ENCODE assay signal across 16 cellular contexts in genomic region chr17:75064867-75065561, GRCh38. TPM values are rescaled to one million over a fixed set of nuclear protein-coding genes. Genes with fewer than 3 reads are reported as not detected.
A peak's percentile ranks its signal among the peaks of the same experiment; 100 is the strongest.
DNase-seq lines count a peak whose midpoint lies in the region; ATAC-seq, FAIRE-seq and TF ChIP-seq lines count a peak whose summit lies in the region.
"Had no signal": no experiment of that assay in that cellular context is flagged by ENCODE, and none has a peak within 500 bp of the region (broad histone marks: within the 10 kb centered on the region; RNA-seq: fewer than 3 reads in every experiment).

No MANE protein-coding gene starts in this region.

- peaks cover 20% of the 10 kb centered on the region for H3K4me1 Mint-ChIP-seq in HFFc6 (ENCODE audit: low read depth)
- peaks cover 19% of the 10 kb centered on the region for H3K4me1 Mint-ChIP-seq in activated T-helper 17 cell treated with anti-CD3 and anti-CD28 coated beads, Interleukin-2, amount 50 U/mL, for 72 hours

- H3K9me3 Mint-ChIP-seq in HFFc6, result no peaks in the 10 kb centered on the region
- H3K9me3 Mint-ChIP-seq in activated T-helper 17 cell treated with anti-CD3 and anti-CD28 coated beads, Interleukin-2, amount 50 U/mL, for 72 hours, result no peaks in the 10 kb centered on the region

- no peak for DNase-seq in DND-41
- DNase-seq in HFFc6, result no peak
- no peak for DNase-seq in H4 (ENCODE audit: low spot score)
- no peak for DNase-seq in GM12891 (ENCODE audit: insufficient read length, low spot score)
- DNase-seq: activated gamma-delta T cell treated with Interleukin-2 at 50 U/mL for 16 hours, COR-L47, mucosa of descending colon, NCI-H1436 treated with DMSO at 0.1 percent for 48 hours, NCI-H2227 treated with DMSO at 0.1 percent for 48 hours, sigmoid colon, SW 1271 had no signal

- H3K27me3 Mint-ChIP-seq in HFFc6 (ENCODE audit: insufficient read depth), result peaks cover 4% of the 10 kb centered on the region
- no peaks in the 10 kb centered on the region for H3K27me3 Mint-ChIP-seq in activated T-helper 17 cell treated with anti-CD3 and anti-CD28 coated beads, Interleukin-2, amount 50 U/mL, for 72 hours

- peaks cover 6% of the 10 kb centered on the region for H3K36me3 Mint-ChIP-seq in HFFc6 (ENCODE audit: low read depth)
- peaks cover 61% of the 10 kb centered on the region for H3K36me3 Mint-ChIP-seq in activated T-helper 17 cell treated with anti-CD3 and anti-CD28 coated beads, Interleukin-2, amount 50 U/mL, for 72 hours (ENCODE audit: low read depth)

- TF ChIP-seq RAD21 in liver (IDR thresholded peaks at IDR 0.05), result no peak

- H3K4me2 ChIP-seq in DND-41 (ENCODE audit: insufficient read depth, low read length), result no peak overlapping the region

- no peaks in the 10 kb centered on the region for H3K79me2 ChIP-seq in DND-41 (ENCODE audit: insufficient read depth, low read length)

- ATAC-seq in DND-41 (ENCODE audit: insufficient read depth, low read depth) (no peak), HG02623 (IDR thresholded peaks at IDR 0.05; ENCODE audit: unreplicated experiment) (no peak)
- ATAC-seq in activated T-helper 17 cell treated with anti-CD3 and anti-CD28 coated beads, Interleukin-2, amount 50 U/mL, for 72 hours (replicated peaks), result no peak

- H2AFZ ChIP-seq in DND-41 (ENCODE audit: low read depth, low read length), result no peak overlapping the region

- H3K27me3 ChIP-seq in DND-41 (ENCODE audit: insufficient read depth, low read length, poor library complexity) (no peaks in the 10 kb centered on the region), liver (ENCODE audit: control insufficient read depth in 4 of 4, insufficient read depth in 4 of 4, low read length in 3 of 4) (no peaks in the 10 kb centered on the region)
- H3K27me3 ChIP-seq: sigmoid colon had no signal

- H3K9me3 ChIP-seq in DND-41 (ENCODE audit: insufficient read depth, low read length, severe bottlenecking), result no peaks in the 10 kb centered on the region
- no peaks in the 10 kb centered on the region for H3K9me3 ChIP-seq in liver (ENCODE audit: control insufficient read depth in 4 of 4, low read length in 3 of 4)
- H3K9me3 ChIP-seq: mucosa of descending colon, sigmoid colon had no signal

- H3K27ac Mint-ChIP-seq in HFFc6, result peak overlapping the region; percentile 77; the same call in 1 of the 2 replicates
- peak overlapping the region; percentile 96 for H3K27ac Mint-ChIP-seq in activated T-helper 17 cell treated with anti-CD3 and anti-CD28 coated beads, Interleukin-2, amount 50 U/mL, for 72 hours

- TF ChIP-seq CTCF in DND-41 (IDR thresholded peaks at IDR 0.05; ENCODE audit: borderline replicate concordance, extremely low read depth, low read length, poor library complexity, severe bottlenecking), result no peak
- TF ChIP-seq CTCF in HFFc6 (IDR thresholded peaks at IDR 0.05), result no peak
- no peak for TF ChIP-seq CTCF in liver (IDR thresholded peaks at IDR 0.05; ENCODE audit: low read depth, low read length, missing input control)

- WGBS in liver, result 96% methylated on average over 18 of the region's 18 CpGs

- no peak overlapping the region for H3K4me3 Mint-ChIP-seq in HFFc6
- peak overlapping the region; percentile 76 for H3K4me3 Mint-ChIP-seq in activated T-helper 17 cell treated with anti-CD3 and anti-CD28 coated beads, Interleukin-2, amount 50 U/mL, for 72 hours

- H3K27ac ChIP-seq in DND-41 (ENCODE audit: low read length) (peak overlapping the region; percentile 45), liver (ENCODE audit: low read depth in 1 of 2, low read length in 2 of 2) (peak overlapping the region; percentile 29 to 31)
- H3K27ac ChIP-seq: sigmoid colon had no signal

- H3K9ac ChIP-seq in DND-41 (ENCODE audit: low read depth, low read length), result no peak overlapping the region
- no peak overlapping the region for H3K9ac ChIP-seq in liver (ENCODE audit: low read depth in 1 of 2, low read length in 2 of 2)

- FAIRE-seq in GM12891 (lab: Jason Lieb, UNC), result no peak
- FAIRE-seq: astrocyte, endometrium had no signal

- H3K4me1 ChIP-seq in DND-41 (ENCODE audit: insufficient read depth, low read length), result peaks cover 31% of the 10 kb centered on the region
- H3K4me1 ChIP-seq in liver (ENCODE audit: control insufficient read depth in 4 of 4, insufficient read depth in 4 of 4, low read length in 3 of 4), result peaks cover 0 to 3% (median 1%) of the 10 kb centered on the region in 4 donors

- no peaks in the 10 kb centered on the region for H4K20me1 ChIP-seq in DND-41 (ENCODE audit: insufficient read depth, low read length)

- no peak for TF ChIP-seq POLR2A in GM12891 (IDR thresholded peaks at IDR 0.05; ENCODE audit: low read depth, low read length)

- H3K4me3 ChIP-seq in DND-41 (ENCODE audit: low read depth in 1 of 2, low read length in 2 of 2) (no peak overlapping the region), liver (ENCODE audit: low read depth in 1 of 3, low read length in 3 of 3) (no peak overlapping the region)
- H3K4me3 ChIP-seq: mucosa of descending colon, sigmoid colon had no signal

- peaks cover 51% of the 10 kb centered on the region for H3K36me3 ChIP-seq in DND-41 (ENCODE audit: insufficient read depth, low read length)
- H3K36me3 ChIP-seq in liver (ENCODE audit: control insufficient read depth in 4 of 4, insufficient read depth in 3 of 4, low read depth in 1 of 4, low read length in 3 of 4), result peaks cover 11 to 29% (median 19%) of the 10 kb centered on the region in 4 donors

TF ChIP-seq in liver, 16 proteins besides CTCF, POLR2A, EP300 and RAD21 (continues in another document):
- no peak for TF ChIP-seq HNF4G (IDR thresholded peaks at IDR 0.05)
- TF ChIP-seq FOXA2 (IDR thresholded peaks at IDR 0.05), result no peak

TF ChIP-seq in GM12891, 5 proteins besides CTCF, POLR2A, EP300 and RAD21:
- TF ChIP-seq TAF1 (IDR thresholded peaks at IDR 0.05; ENCODE audit: low read depth, low read length) (no peak), POLR2AphosphoS5 (IDR thresholded peaks at IDR 0.05; ENCODE audit: low read depth, low read length) (no peak), POU2F2 (IDR thresholded peaks at IDR 0.05; ENCODE audit: low read depth, low read length) (no peak), SPI1 (IDR thresholded peaks at IDR 0.05; ENCODE audit: low read depth, low read length) (no peak), PAX5 (IDR thresholded peaks at IDR 0.05; ENCODE audit: insufficient read depth, low read length, severe bottlenecking) (no peak)
TF ChIP-seq in GM12891: peak in this region for 0.

RNA-seq across cellular contexts. Expression of gene KCTD2, which starts 18.0 kb away (rescaled TPM):
- 10 to 100 TPM; 20.3 to 24.0 (median 21.3) TPM for total RNA-seq in HFFc6 (2021; fragmentation: NEBNext Ultra II Directional; extraction: Animal tissue kit (Norgen Biotek cat#: 25700))
- total RNA-seq in activated T-helper 17 cell treated with anti-CD3 and anti-CD28 coated beads, Interleukin-2, amount 50 U/mL, for 72 hours, result 10 to 100 TPM; 21.3 to 22.1 TPM
- 1 to 10 TPM; 5.6 to 8.2 TPM for total RNA-seq in liver
- 1 to 10 TPM; 2.4 to 7.1 TPM for polyA plus RNA-seq in liver
- total RNA-seq in H4 (2014; rRNA removed; shearing (Covaris generic)), result 14.3 and 16.5 TPM in 2 replicates
- 11.3 TPM for polyA plus RNA-seq in GM12891 (2012; ENCODE audit: low read depth, missing spikeins)

RNA-seq across cellular contexts. Expression of gene ATP5PD, which starts 18.2 kb away (rescaled TPM):
- total RNA-seq in HFFc6 (2021; fragmentation: NEBNext Ultra II Directional; extraction: Animal tissue kit (Norgen Biotek cat#: 25700)), result 100 to 1,000 TPM; 362 to 410 (median 386) TPM
- 100 to 1,000 TPM; 164 to 216 TPM for total RNA-seq in activated T-helper 17 cell treated with anti-CD3 and anti-CD28 coated beads, Interleukin-2, amount 50 U/mL, for 72 hours
- 100 to 1,000 TPM; 102 to 128 TPM for total RNA-seq in liver
- polyA plus RNA-seq in liver, result 100 to 1,000 TPM; 241 to 378 TPM
- 595 and 655 TPM in 2 replicates for total RNA-seq in H4 (2014; rRNA removed; shearing (Covaris generic))
- 425 TPM for polyA plus RNA-seq in GM12891 (2012; ENCODE audit: low read depth, missing spikeins)

RNA-seq across cellular contexts. Expression of gene SLC16A5, which starts 22.7 kb away (rescaled TPM):
- 10 to 100 TPM; 13.9 to 25.0 (median 21.1) TPM for total RNA-seq in HFFc6 (2021; fragmentation: NEBNext Ultra II Directional; extraction: Animal tissue kit (Norgen Biotek cat#: 25700))
- 10 to 100 TPM in 1 of 2 donors, 1 to 10 TPM in 1; 5.4 to 14.6 TPM for total RNA-seq in activated T-helper 17 cell treated with anti-CD3 and anti-CD28 coated beads, Interleukin-2, amount 50 U/mL, for 72 hours
- 1 to 10 TPM; 3.0 to 4.5 TPM for total RNA-seq in liver
- 1 to 10 TPM; 1.0 to 2.1 TPM for polyA plus RNA-seq in liver
- total RNA-seq in H4 (2014; rRNA removed; shearing (Covaris generic)), result not detected in 2 replicates
- 2.4 TPM for polyA plus RNA-seq in GM12891 (2012; ENCODE audit: low read depth, missing spikeins)

RNA-seq across cellular contexts. Expression of gene ARMC7, which starts 44.8 kb away (rescaled TPM):
- 10 to 100 TPM in 2 of 6 experiments, 1 to 10 TPM in 4; 9.1 to 11.7 (median 9.6) TPM for total RNA-seq in HFFc6 (2021; fragmentation: NEBNext Ultra II Directional; extraction: Animal tissue kit (Norgen Biotek cat#: 25700))
- 10 to 100 TPM; 10.3 to 14.5 TPM for total RNA-seq in activated T-helper 17 cell treated with anti-CD3 and anti-CD28 coated beads, Interleukin-2, amount 50 U/mL, for 72 hours
- 1 to 10 TPM; 1.7 to 3.1 TPM for total RNA-seq in liver
- 1 to 10 TPM; 4.3 to 6.6 TPM for polyA plus RNA-seq in liver
- 4.0 and 5.2 TPM in 2 replicates for total RNA-seq in H4 (2014; rRNA removed; shearing (Covaris generic))
- polyA plus RNA-seq in GM12891 (2012; ENCODE audit: low read depth, missing spikeins), result 7.2 TPM

RNA-seq across cellular contexts. Expression of gene MRPL58, which starts 52.5 kb away (rescaled TPM):
- 10 to 100 TPM; 39.2 to 50.6 (median 47.8) TPM for total RNA-seq in HFFc6 (2021; fragmentation: NEBNext Ultra II Directional; extraction: Animal tissue kit (Norgen Biotek cat#: 25700))
- 10 to 100 TPM; 25.4 to 48.2 TPM for total RNA-seq in activated T-helper 17 cell treated with anti-CD3 and anti-CD28 coated beads, Interleukin-2, amount 50 U/mL, for 72 hours
- total RNA-seq in liver, result 10 to 100 TPM; 20.5 to 29.9 TPM
- 10 to 100 TPM; 36.9 to 47.0 TPM for polyA plus RNA-seq in liver
- 89.4 and 107 TPM in 2 replicates for total RNA-seq in H4 (2014; rRNA removed; shearing (Covaris generic))
- polyA plus RNA-seq in GM12891 (2012; ENCODE audit: low read depth, missing spikeins), result 38.0 TPM
